8 cellular contexts compared by ENCODE assay signal in the genomic region with DNA sequence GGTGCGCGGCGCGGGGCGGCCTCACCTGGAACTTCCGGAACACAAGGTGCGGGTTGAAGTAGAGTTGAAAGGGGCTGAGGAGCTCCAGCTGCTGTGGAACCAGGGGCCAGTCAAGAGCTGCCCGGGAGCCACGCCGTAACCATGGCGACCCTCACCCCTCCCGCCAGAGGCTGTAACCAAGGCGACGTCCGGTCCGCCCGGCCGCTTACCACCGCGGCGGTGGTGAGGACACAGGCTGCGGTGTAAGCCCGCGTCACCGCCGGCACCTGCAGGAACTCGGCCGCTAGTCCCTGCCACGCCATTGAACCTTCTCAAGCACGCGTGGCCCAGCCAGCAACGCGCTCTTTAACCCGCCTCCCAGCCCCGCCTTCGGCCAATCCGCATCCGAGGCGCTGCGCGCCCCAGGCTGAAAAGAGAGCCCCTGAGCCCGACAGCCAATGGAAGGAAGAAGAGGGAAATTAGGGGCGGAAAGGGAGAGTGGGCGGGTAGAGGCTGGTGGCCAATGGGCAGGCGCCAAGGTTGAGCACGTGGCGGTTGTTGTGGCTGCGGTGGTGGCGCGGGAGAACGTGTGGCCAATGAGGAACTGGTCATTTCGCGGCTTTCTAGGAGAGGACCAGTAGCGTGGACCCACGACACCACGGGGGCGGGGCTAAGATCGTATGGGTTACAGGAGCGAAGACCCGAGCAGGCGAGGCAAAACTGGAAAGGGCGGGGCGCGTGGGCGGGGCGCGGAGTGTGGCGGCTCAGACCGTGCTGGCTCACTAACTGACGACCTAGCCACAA. TPM values are rescaled to one million over a fixed set of nuclear protein-coding genes. Genes with fewer than 3 reads are reported as not detected.
DNase-seq lines count a peak whose midpoint lies in the region; ATAC-seq and TF ChIP-seq lines count a peak whose summit lies in the region.

A gene (minus strand): TSS at position 321 of the 783 bp plus-strand sequence. CDS start 19 bp downstream, at position 302.

- H3K9ac ChIP-seq in HUES6 (ENCODE audit: low read length) (peak within 1 kb of the TSS; percentile 59), OCI-LY3 (ENCODE audit: low read length) (peak within 1 kb of the TSS; percentile 44; the same call in 1 of the 2 replicates)

- peak; percentile 83 for ATAC-seq in GM21381 (IDR thresholded peaks at IDR 0.05; ENCODE audit: unreplicated experiment)

- no peak for TF ChIP-seq CTCF in OCI-LY3 (IDR thresholded peaks at IDR 0.05; ENCODE audit: low read depth, low read length)
- no peak for TF ChIP-seq CTCF in epithelial cell of proximal tubule (conservative IDR thresholded peaks at IDR 0.05; ENCODE audit: low read depth, low read length)

- H3K4me3 ChIP-seq in HUES6 (ENCODE audit: low read depth, low read length) (peak within 1 kb of the TSS; percentile 77), OCI-LY3 (ENCODE audit: low read length) (peak within 1 kb of the TSS; percentile 74), epithelial cell of proximal tubule (ENCODE audit: low read depth, low read length) (peak within 1 kb of the TSS; percentile 61)

- H3K4me1 ChIP-seq in HUES6 (ENCODE audit: control insufficient read depth, insufficient read depth, low read length) (peaks cover 12% of the 10 kb centered on the region), OCI-LY3 (ENCODE audit: low read length) (peaks cover 14% of the 10 kb centered on the region)

- H3K9me3 ChIP-seq in HUES6 (ENCODE audit: control insufficient read depth, insufficient read depth, low read depth, low read length) (no peaks in the 10 kb centered on the region), OCI-LY3 (ENCODE audit: insufficient read depth, low read length) (no peaks in the 10 kb centered on the region)

- H3K36me3 ChIP-seq in HUES6 (ENCODE audit: control insufficient read depth, insufficient read depth, low read length) (peaks cover 23% of the 10 kb centered on the region), OCI-LY3 (replicated peaks; ENCODE audit: low read depth, low read length) (peaks cover 29% of the 10 kb centered on the region)

- peak within 1 kb of the TSS; percentile 72 for H3K4me2 ChIP-seq in OCI-LY3 (ENCODE audit: low read length)

- no peaks in the 10 kb centered on the region for H3K79me2 ChIP-seq in OCI-LY3 (ENCODE audit: low read length)

- peak; percentile 99 for DNase-seq in CMK (ENCODE audit: low read depth)
- DNase-seq in activated T-cell treated with anti-CD3 and anti-CD28 coated beads for 48 hours (ENCODE audit: low read depth), result peak; percentile 92
- peak; percentile 86 for DNase-seq in epithelial cell of proximal tubule (ENCODE audit: low read depth)
- DNase-seq in mucosa of gallbladder (ENCODE audit: low spot score), result peak; percentile 99
- peak; percentile 85 to 87 for DNase-seq in stimulated activated CD8-positive, alpha-beta memory T cell treated with anti-CD3 and anti-CD28 coated beads, Interleukin-4, amount 100 ng/mL, for 1 hour (ENCODE audit: low read depth in 2 of 2, low spot score in 1 of 2)

- H3K27me3 ChIP-seq in HUES6 (ENCODE audit: control insufficient read depth, insufficient read depth, low read length) (peaks cover 12% of the 10 kb centered on the region; the same call in 1 of the 2 replicates), OCI-LY3 (ENCODE audit: low read depth, low read length) (no peaks in the 10 kb centered on the region)

- H3K27ac ChIP-seq in HUES6 (ENCODE audit: low read depth, low read length) (no peak within 1 kb of the TSS), OCI-LY3 (ENCODE audit: low read length) (no peak within 1 kb of the TSS)

- no peak within 1 kb of the TSS for H2AFZ ChIP-seq in OCI-LY3 (ENCODE audit: low read depth, low read length)

- 0 out of 2 replicates have a peak, but pooled peaks cover 3% of the 10 kb centered on the region for H4K20me1 ChIP-seq in OCI-LY3 (ENCODE audit: insufficient read depth, low read length)

RNA-seq across cellular contexts. Expression of the gene that starts here (rescaled TPM):
- total RNA-seq in epithelial cell of proximal tubule (0.12 and 2.3 TPM in 2 replicates), mucosa of gallbladder (6.2 TPM)
